7 cellular contexts compared by ENCODE assay signal in the genomic region with DNA sequence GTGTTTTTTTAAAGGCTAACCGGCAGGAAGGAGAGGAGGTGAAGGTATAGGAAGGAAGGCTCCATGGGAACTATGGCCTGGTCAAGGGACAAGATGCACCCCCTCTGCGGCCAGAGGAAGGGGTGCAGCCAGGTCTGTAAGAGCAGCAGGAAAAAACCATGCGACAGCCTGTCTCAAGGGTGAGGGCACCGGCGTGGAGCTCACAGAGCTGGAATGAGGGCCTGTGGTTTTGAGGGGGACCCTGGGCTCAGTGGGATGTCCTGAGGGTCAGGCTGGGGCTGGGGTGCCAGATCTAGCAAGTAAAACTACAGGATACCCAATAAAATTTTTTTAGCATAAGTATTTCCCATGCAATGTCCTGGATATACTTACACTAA. TPM values are rescaled to one million over a fixed set of nuclear protein-coding genes. Genes with fewer than 3 reads are reported as not detected.
DNase-seq lines count a peak whose midpoint lies in the region; ATAC-seq lines count a peak whose summit lies in the region.

No MANE protein-coding gene starts in this region.

- DNase-seq in activated T-helper 2 cell treated with anti-CD3 and anti-CD28 coated beads, Interferon-gamma antibody, Interleukin-2, Interleukin-4, amounts not matched to agents 10 μg/mL and 5 μg/mL and 100 μg/mL, durations not matched to agents 14 hours and 24 hours and 36 hours (ENCODE audit: low spot score): no peak
- DNase-seq in immature natural killer cell (peak in 1 of 3 donors; percentile 18), NCI-H748 (lab: John Stamatoyannopoulos, UW; ENCODE audit: unreplicated experiment) (no peak)
- DNase-seq in activated CD4-positive, CD25-positive, alpha-beta regulatory T cell treated with anti-CD3 and anti-CD28 coated beads, Interleukin-2, amount 50 U/mL, for 72 hours: no peak

- H3K4me3 ChIP-seq in HUES48 (ENCODE audit: low read depth, low read length): peak overlapping the region; percentile 87
- H3K4me3 ChIP-seq in stomach smooth muscle (ENCODE audit: low read length in 2 of 2): peak overlapping the region; percentile 89 to 92

- H3K4me1 ChIP-seq in HUES48 (ENCODE audit: control insufficient read depth, insufficient read depth, low read length): no peaks in the 10 kb centered on the region
- H3K4me1 ChIP-seq in stomach smooth muscle (ENCODE audit: control insufficient read depth, insufficient read depth, low read length): peaks cover 20% of the 10 kb centered on the region

- H3K9me3 ChIP-seq in HUES48 (ENCODE audit: control insufficient read depth, insufficient read depth, low read length) (no peaks in the 10 kb centered on the region), stomach smooth muscle (ENCODE audit: control insufficient read depth in 2 of 2, low read length in 2 of 2) (no peaks in the 10 kb centered on the region)

- H3K27me3 ChIP-seq in HUES48 (ENCODE audit: control insufficient read depth, insufficient read depth, low read length): peaks cover 5% of the 10 kb centered on the region
- H3K27me3 ChIP-seq in stomach smooth muscle (ENCODE audit: control insufficient read depth in 1 of 2, insufficient read depth in 2 of 2, low read length in 2 of 2): no peaks in the 10 kb centered on the region

- H3K27me3 Mint-ChIP-seq in activated T-helper 2 cell treated with anti-CD3 and anti-CD28 coated beads, Interferon-gamma antibody, Interleukin-2, Interleukin-4, amounts not matched to agents 10 μg/mL and 5 μg/mL and 100 μg/mL, durations not matched to agents 14 hours and 24 hours and 36 hours (ENCODE audit: low read depth): peaks cover 18% of the 10 kb centered on the region
- peaks cover 7 to 11% (median 11%) of the 10 kb centered on the region in 3 donors for H3K27me3 Mint-ChIP-seq in immature natural killer cell (ENCODE audit: low read depth in 3 of 3)

- no peak for ATAC-seq in HG03108 (IDR thresholded peaks at IDR 0.05; ENCODE audit: unreplicated experiment)

- H3K9ac ChIP-seq in HUES48 (ENCODE audit: low read depth, low read length) (peak overlapping the region; percentile 47; the same call in 1 of the 2 replicates), stomach smooth muscle (ENCODE audit: low read length in 2 of 2) (peak overlapping the region; percentile 82 to 85)

- intact Hi-C loops in activated T-helper 2 cell treated with anti-CD3 and anti-CD28 coated beads, Interferon-gamma antibody, Interleukin-2, Interleukin-4, amounts not matched to agents 10 μg/mL and 5 μg/mL and 100 μg/mL, durations not matched to agents 14 hours and 24 hours and 36 hours (cut with micrococcal nuclease): loop anchor here (1.0 kb wide), 1 partner anchor 19 kb away; the partner anchor contains the start of gene E4F1

- H3K36me3 ChIP-seq in HUES48 (ENCODE audit: control insufficient read depth, insufficient read depth, low read length) (peaks cover 31% of the 10 kb centered on the region), stomach smooth muscle (ENCODE audit: control insufficient read depth in 2 of 2, insufficient read depth in 2 of 2, low read length in 2 of 2) (peaks cover 12% of the 10 kb centered on the region in 2 donors)

- H3K36me3 Mint-ChIP-seq in activated T-helper 2 cell treated with anti-CD3 and anti-CD28 coated beads, Interferon-gamma antibody, Interleukin-2, Interleukin-4, amounts not matched to agents 10 μg/mL and 5 μg/mL and 100 μg/mL, durations not matched to agents 14 hours and 24 hours and 36 hours (ENCODE audit: low read depth): peaks cover 26% of the 10 kb centered on the region
- peaks cover 0 to 8% (median 6%) of the 10 kb centered on the region in 3 donors for H3K36me3 Mint-ChIP-seq in immature natural killer cell

- H3K27ac ChIP-seq in HUES48 (ENCODE audit: low read depth, low read length) (no peak overlapping the region), stomach smooth muscle (ENCODE audit: low read length) (peak overlapping the region; percentile 86)

- H3K4me1 Mint-ChIP-seq in activated T-helper 2 cell treated with anti-CD3 and anti-CD28 coated beads, Interferon-gamma antibody, Interleukin-2, Interleukin-4, amounts not matched to agents 10 μg/mL and 5 μg/mL and 100 μg/mL, durations not matched to agents 14 hours and 24 hours and 36 hours (ENCODE audit: low read depth): peaks cover 18% of the 10 kb centered on the region
- H3K4me1 Mint-ChIP-seq in immature natural killer cell: peaks cover 19 to 21% of the 10 kb centered on the region in 2 donors

- peak overlapping the region; percentile 81 for H3K4me3 Mint-ChIP-seq in activated T-helper 2 cell treated with anti-CD3 and anti-CD28 coated beads, Interferon-gamma antibody, Interleukin-2, Interleukin-4, amounts not matched to agents 10 μg/mL and 5 μg/mL and 100 μg/mL, durations not matched to agents 14 hours and 24 hours and 36 hours (ENCODE audit: low read depth)
- H3K4me3 Mint-ChIP-seq in immature natural killer cell: peak overlapping the region; percentile 66 to 80 (median 79)

- H3K27ac Mint-ChIP-seq in activated T-helper 2 cell treated with anti-CD3 and anti-CD28 coated beads, Interferon-gamma antibody, Interleukin-2, Interleukin-4, amounts not matched to agents 10 μg/mL and 5 μg/mL and 100 μg/mL, durations not matched to agents 14 hours and 24 hours and 36 hours: peak overlapping the region; percentile 24
- peak overlapping the region; percentile 36 to 80 (median 78) for H3K27ac Mint-ChIP-seq in immature natural killer cell

- H3K9me3 Mint-ChIP-seq in activated T-helper 2 cell treated with anti-CD3 and anti-CD28 coated beads, Interferon-gamma antibody, Interleukin-2, Interleukin-4, amounts not matched to agents 10 μg/mL and 5 μg/mL and 100 μg/mL, durations not matched to agents 14 hours and 24 hours and 36 hours: no peaks in the 10 kb centered on the region
- no peaks in the 10 kb centered on the region for H3K9me3 Mint-ChIP-seq in immature natural killer cell

RNA-seq across cellular contexts. Expression of gene MLST8, which starts 0.5 kb away (rescaled TPM):
- 54.3 and 56.4 TPM in 2 replicates for total RNA-seq in activated T-helper 2 cell treated with anti-CD3 and anti-CD28 coated beads, Interferon-gamma antibody, Interleukin-2, Interleukin-4, amounts not matched to agents 10 μg/mL and 5 μg/mL and 100 μg/mL, durations not matched to agents 14 hours and 24 hours and 36 hours
- 10 to 100 TPM; 22.5 to 39.1 (median 36.9) TPM for polyA plus RNA-seq in immature natural killer cell

RNA-seq across cellular contexts. Expression of gene BRICD5, which starts 5.9 kb away (rescaled TPM):
- 24.6 and 25.2 TPM in 2 replicates for total RNA-seq in activated T-helper 2 cell treated with anti-CD3 and anti-CD28 coated beads, Interferon-gamma antibody, Interleukin-2, Interleukin-4, amounts not matched to agents 10 μg/mL and 5 μg/mL and 100 μg/mL, durations not matched to agents 14 hours and 24 hours and 36 hours
- under 1 TPM in 2 of 3 donors, not detected in 1; 0.10 to 0.36 TPM for polyA plus RNA-seq in immature natural killer cell

RNA-seq across cellular contexts. Expression of gene CASKIN1, which starts 8.3 kb away (rescaled TPM):
- 0.48 and 1.0 TPM in 2 replicates for total RNA-seq in activated T-helper 2 cell treated with anti-CD3 and anti-CD28 coated beads, Interferon-gamma antibody, Interleukin-2, Interleukin-4, amounts not matched to agents 10 μg/mL and 5 μg/mL and 100 μg/mL, durations not matched to agents 14 hours and 24 hours and 36 hours
- polyA plus RNA-seq in immature natural killer cell: not detected

RNA-seq across cellular contexts. Expression of gene PGP, which starts 9.9 kb away (rescaled TPM):
- total RNA-seq in activated T-helper 2 cell treated with anti-CD3 and anti-CD28 coated beads, Interferon-gamma antibody, Interleukin-2, Interleukin-4, amounts not matched to agents 10 μg/mL and 5 μg/mL and 100 μg/mL, durations not matched to agents 14 hours and 24 hours and 36 hours: 36.1 and 37.7 TPM in 2 replicates
- 10 to 100 TPM; 10.4 to 18.4 (median 17.7) TPM for polyA plus RNA-seq in immature natural killer cell

RNA-seq across cellular contexts. Expression of gene E4F1, which starts 18.7 kb away (rescaled TPM):
- total RNA-seq in activated T-helper 2 cell treated with anti-CD3 and anti-CD28 coated beads, Interferon-gamma antibody, Interleukin-2, Interleukin-4, amounts not matched to agents 10 μg/mL and 5 μg/mL and 100 μg/mL, durations not matched to agents 14 hours and 24 hours and 36 hours: 29.3 and 30.0 TPM in 2 replicates
- polyA plus RNA-seq in immature natural killer cell: 10 to 100 TPM in 2 of 3 donors, 1 to 10 TPM in 1; 8.4 to 18.6 (median 10.3) TPM
